ENCODE assay signal across 8 cellular contexts in genomic region chr5:10595678-10596309, GRCh38. TPM values are rescaled to one million over a fixed set of nuclear protein-coding genes. Genes with fewer than 3 reads are reported as not detected.
A peak's percentile ranks its signal among the peaks of the same experiment; 100 is the strongest.
DNase-seq lines count a peak whose midpoint lies in the region; ATAC-seq lines count a peak whose summit lies in the region.

No MANE protein-coding gene starts in this region.

- H3K4me3 ChIP-seq in naive thymus-derived CD4-positive, alpha-beta T cell (ENCODE audit: low read length): no peak overlapping the region

- peak; percentile 83 for DNase-seq in COLO829 (ENCODE audit: low spot score)
- peak; percentile 74 to 94 for DNase-seq in SW 1271 (lab: John Stamatoyannopoulos, UW)
- DNase-seq in dermis microvascular lymphatic vessel endothelial cell (ENCODE audit: low read depth in 2 of 2): peak; percentile 81 to 89
- DNase-seq in naive thymus-derived CD4-positive, alpha-beta T cell: peak in 1 of 9 donors; percentile 48
- no peak for DNase-seq in NCI-H2081 (lab: John Stamatoyannopoulos, UW)
- DNase-seq in T-helper 9 cell: no peak

- ATAC-seq in HG02678 (IDR thresholded peaks at IDR 0.05; ENCODE audit: unreplicated experiment) (peak; percentile 42), HG03439 (IDR thresholded peaks at IDR 0.05; ENCODE audit: unreplicated experiment) (no peak)
- ATAC-seq in naive thymus-derived CD4-positive, alpha-beta T cell: peak; percentile 31

- POLR2A ChIA-PET in naive thymus-derived CD4-positive, alpha-beta T cell (lab: Charles Lee): no interaction called here

- CTCF ChIA-PET in naive thymus-derived CD4-positive, alpha-beta T cell (lab: Charles Lee): no interaction called here

- no peaks in the 10 kb centered on the region for H3K4me1 ChIP-seq in naive thymus-derived CD4-positive, alpha-beta T cell (ENCODE audit: control insufficient read depth in 2 of 2, insufficient read depth in 2 of 2, low read length in 2 of 2)

- peaks cover 4 to 59% (median 8%) of the 10 kb centered on the region in 7 donors for H3K4me1 Mint-ChIP-seq in naive thymus-derived CD4-positive, alpha-beta T cell

- peak overlapping the region in 1 of 9 donors; percentile 14 for H3K27ac Mint-ChIP-seq in naive thymus-derived CD4-positive, alpha-beta T cell

- intact Hi-C loops in naive thymus-derived CD4-positive, alpha-beta T cell (cut with micrococcal nuclease): loop anchor here in 1 of 2 donors (5.0 kb wide), 2 partner anchors 33 to 42 kb away; partner anchors contain the start of gene ANKRD33B

- no peaks in the 10 kb centered on the region for H3K27me3 ChIP-seq in naive thymus-derived CD4-positive, alpha-beta T cell (ENCODE audit: control insufficient read depth in 2 of 2, insufficient read depth in 2 of 2, low read length in 2 of 2)

- peaks cover 2 to 20% (median 4%) of the 10 kb centered on the region in 11 donors for H3K9me3 Mint-ChIP-seq in naive thymus-derived CD4-positive, alpha-beta T cell

- no peaks in the 10 kb centered on the region for H3K9me3 ChIP-seq in naive thymus-derived CD4-positive, alpha-beta T cell (ENCODE audit: control insufficient read depth in 2 of 3, low read length in 3 of 3)

- H3K36me3 Mint-ChIP-seq in naive thymus-derived CD4-positive, alpha-beta T cell: peaks cover 0 to 25% (median 0%) of the 10 kb centered on the region in 5 donors

- no peak overlapping the region for H3K27ac ChIP-seq in naive thymus-derived CD4-positive, alpha-beta T cell (ENCODE audit: low read depth, low read length)

- no peaks in the 10 kb centered on the region for H3K36me3 ChIP-seq in naive thymus-derived CD4-positive, alpha-beta T cell (ENCODE audit: control insufficient read depth in 2 of 3, insufficient read depth in 3 of 3, low read length in 3 of 3)

- peaks cover 0 to 8% (median 6%) of the 10 kb centered on the region in 5 donors for H3K27me3 Mint-ChIP-seq in naive thymus-derived CD4-positive, alpha-beta T cell

- H3K4me3 Mint-ChIP-seq in naive thymus-derived CD4-positive, alpha-beta T cell: peak overlapping the region in 7 of 10 donors; percentile 5 to 59 (median 28)

RNA-seq across cellular contexts. Expression of gene ANKRD33B, which starts 31.9 kb away (rescaled TPM):
- 2.1 TPM in 2 replicates for total RNA-seq in dermis microvascular lymphatic vessel endothelial cell
- 10 to 100 TPM in 1 of 5 experiments, 1 to 10 TPM in 2, under 1 TPM in 2; 0.30 to 10.1 (median 1.0) TPM for total RNA-seq in naive thymus-derived CD4-positive, alpha-beta T cell
- polyA plus RNA-seq in naive thymus-derived CD4-positive, alpha-beta T cell: under 1 TPM in 1 of 2 donors, not detected in 1; 0.20 TPM

Comparison
In these comparisons a context has a peak if more than half of its experiments do, and no peak if none do; other contexts are left out.
1. DNase-seq: peak in COLO829 (single experiment), SW 1271 (2 of 2) and dermis microvascular lymphatic vessel endothelial cell (2 of 2); none in NCI-H2081 (0 of 2) and T-helper 9 cell (single experiment).